ENCODE assay signal across 11 cellular contexts in genomic region chr20:59935457-59936185, GRCh38. TPM values are rescaled to one million over a fixed set of nuclear protein-coding genes. Genes with fewer than 3 reads are reported as not detected.
A peak's percentile ranks its signal among the peaks of the same experiment; 100 is the strongest.
DNase-seq lines count a peak whose midpoint lies in the region; ATAC-seq and TF ChIP-seq lines count a peak whose summit lies in the region.
"Had no signal": no experiment of that assay in that cellular context is flagged by ENCODE, and none has a peak within 500 bp of the region (broad histone marks: within the 10 kb centered on the region; RNA-seq: fewer than 3 reads in every experiment).

No MANE protein-coding gene starts in this region.

- intact Hi-C loops in CD4-positive, alpha-beta T cell (cut with DNase I, micrococcal nuclease) = no loop called here
- intact Hi-C loops in psoas muscle (cut with DNase I) = loop anchor here in 1 of 2 donors (5.0 kb wide), 1 partner anchor 122 kb away; no protein-coding TSS in a partner anchor
- intact Hi-C loops in vagina (cut with DNase I) = no loop called here

- POLR2A ChIA-PET in CD4-positive, alpha-beta T cell (lab: Charles Lee) = no interaction called here
- POLR2A ChIA-PET in HEK293 (lab: Yijun Ruan, JAX) = interaction anchor here (0.9 kb wide), 1 partner anchor 56 kb away, joined by 3 read pairs; no protein-coding TSS in a partner anchor

- peaks cover 48% of the 10 kb centered on the region for H3K4me1 Mint-ChIP-seq in CD4-positive, alpha-beta T cell (ENCODE audit: low read depth)

- H3K27me3 Mint-ChIP-seq in CD4-positive, alpha-beta T cell = no peaks in the 10 kb centered on the region

- TF ChIP-seq POLR2A in vagina (IDR thresholded peaks at IDR 0.05) = no peak

- no peaks in the 10 kb centered on the region for H3K9me3 ChIP-seq in CD4-positive, alpha-beta T cell (ENCODE audit: control insufficient read depth, low read length)
- no peaks in the 10 kb centered on the region for H3K9me3 ChIP-seq in HEK293 (ENCODE audit: control insufficient read depth, insufficient read depth, low read depth, low read length)
- H3K9me3 ChIP-seq in psoas muscle = no peaks in the 10 kb centered on the region
- no peaks in the 10 kb centered on the region for H3K9me3 ChIP-seq in vagina

- TF ChIP-seq CTCF in CD4-positive, alpha-beta T cell (IDR thresholded peaks at IDR 0.05) = no peak
- no peak for TF ChIP-seq CTCF in HEK293 (tag by site-specific recombination; IDR thresholded peaks at IDR 0.05)
- no peak for TF ChIP-seq CTCF in VCaP (conservative IDR thresholded peaks at IDR 0.05)
- no peak for TF ChIP-seq CTCF in psoas muscle (IDR thresholded peaks at IDR 0.05)
- no peak for TF ChIP-seq CTCF in vagina (IDR thresholded peaks at IDR 0.05)

- no peak for DNase-seq in CD4-positive, alpha-beta T cell
- DNase-seq in psoas muscle (no peak), vagina (ENCODE audit: extremely low spot score in 2 of 2) (no peak), AG08396 (ENCODE audit: low spot score) (no peak)
- DNase-seq in activated CD8-positive, alpha-beta memory T cell treated with anti-CD3 and anti-CD28 coated beads for 24 hours = no peak
- DNase-seq: Calu3, DMS 273 treated with DMSO at 0.1 percent for 48 hours had no signal

- no peak for ATAC-seq in CD4-positive, alpha-beta T cell (ENCODE audit: poor library complexity)
- ATAC-seq in psoas muscle = no peak
- ATAC-seq: A549, HCT116 had no signal

- no peaks in the 10 kb centered on the region for H3K9me3 Mint-ChIP-seq in CD4-positive, alpha-beta T cell

- H3K27me3 ChIP-seq in CD4-positive, alpha-beta T cell (ENCODE audit: control insufficient read depth, insufficient read depth, low read length) = no peaks in the 10 kb centered on the region
- H3K27me3 ChIP-seq in psoas muscle (ENCODE audit: insufficient read depth in 3 of 3, low read length in 2 of 3) (no peaks in the 10 kb centered on the region), vagina (no peaks in the 10 kb centered on the region)

- H3K36me3 Mint-ChIP-seq in CD4-positive, alpha-beta T cell (ENCODE audit: low read depth) = peaks cover 10% of the 10 kb centered on the region

- 89 to 92% (median 90%) methylated on average over 8 of the region's 8 CpGs for WGBS in psoas muscle, 3 donors

- H3K36me3 ChIP-seq in HEK293 (ENCODE audit: control insufficient read depth in 2 of 2, insufficient read depth in 1 of 2, low read length in 2 of 2) (no peaks in the 10 kb centered on the region), psoas muscle (ENCODE audit: insufficient read depth in 1 of 2, low read depth in 1 of 2) (no peaks in the 10 kb centered on the region), vagina (no peaks in the 10 kb centered on the region)

- H3K27ac Mint-ChIP-seq in CD4-positive, alpha-beta T cell = no peak overlapping the region

- peak overlapping the region; percentile 62 for H3K4me3 Mint-ChIP-seq in CD4-positive, alpha-beta T cell

- no peak overlapping the region for H3K27ac ChIP-seq in CD4-positive, alpha-beta T cell (ENCODE audit: low read depth, low read length)
- H3K27ac ChIP-seq in HEK293 (ENCODE audit: extremely low read depth, low read depth, low read length) = no peak overlapping the region
- H3K27ac ChIP-seq in VCaP = peak overlapping the region; percentile 98; the same call in 1 of the 2 replicates
- H3K27ac ChIP-seq in psoas muscle = peak overlapping the region; percentile 96
- H3K27ac ChIP-seq in vagina = no peak overlapping the region
- H3K27ac ChIP-seq: A549 had no signal

- H3K4me1 ChIP-seq in HEK293 (ENCODE audit: control insufficient read depth, insufficient read depth, low read length) (peaks cover 11% of the 10 kb centered on the region), psoas muscle (peaks cover 33% of the 10 kb centered on the region), vagina (peaks cover 38% of the 10 kb centered on the region)

- CTCF ChIA-PET in CD4-positive, alpha-beta T cell (lab: Charles Lee) = interaction anchor here (1.6 kb wide), 1 partner anchor 11 kb away, joined by 4 read pairs; no protein-coding TSS in a partner anchor
- CTCF ChIA-PET in HEK293 (lab: Yijun Ruan, JAX) = interaction anchor here (0.6 to 2.6 kb wide), 6 partner anchors 10 to 187 kb away, joined by 3 to 19 read pairs (median 8); no protein-coding TSS in a partner anchor

- H3K4me3 ChIP-seq in HEK293 (ENCODE audit: low read depth, low read length) (no peak overlapping the region), psoas muscle (no peak overlapping the region), vagina (no peak overlapping the region)
- H3K4me3 ChIP-seq: A549 had no signal

TF ChIP-seq in HEK293, 187 proteins besides CTCF, POLR2A, EP300 and RAD21:
- TF ChIP-seq OVOL3 (tag by site-specific recombination; IDR thresholded peaks at IDR 0.05) = no peak
- TF ChIP-seq, protein P1, sequence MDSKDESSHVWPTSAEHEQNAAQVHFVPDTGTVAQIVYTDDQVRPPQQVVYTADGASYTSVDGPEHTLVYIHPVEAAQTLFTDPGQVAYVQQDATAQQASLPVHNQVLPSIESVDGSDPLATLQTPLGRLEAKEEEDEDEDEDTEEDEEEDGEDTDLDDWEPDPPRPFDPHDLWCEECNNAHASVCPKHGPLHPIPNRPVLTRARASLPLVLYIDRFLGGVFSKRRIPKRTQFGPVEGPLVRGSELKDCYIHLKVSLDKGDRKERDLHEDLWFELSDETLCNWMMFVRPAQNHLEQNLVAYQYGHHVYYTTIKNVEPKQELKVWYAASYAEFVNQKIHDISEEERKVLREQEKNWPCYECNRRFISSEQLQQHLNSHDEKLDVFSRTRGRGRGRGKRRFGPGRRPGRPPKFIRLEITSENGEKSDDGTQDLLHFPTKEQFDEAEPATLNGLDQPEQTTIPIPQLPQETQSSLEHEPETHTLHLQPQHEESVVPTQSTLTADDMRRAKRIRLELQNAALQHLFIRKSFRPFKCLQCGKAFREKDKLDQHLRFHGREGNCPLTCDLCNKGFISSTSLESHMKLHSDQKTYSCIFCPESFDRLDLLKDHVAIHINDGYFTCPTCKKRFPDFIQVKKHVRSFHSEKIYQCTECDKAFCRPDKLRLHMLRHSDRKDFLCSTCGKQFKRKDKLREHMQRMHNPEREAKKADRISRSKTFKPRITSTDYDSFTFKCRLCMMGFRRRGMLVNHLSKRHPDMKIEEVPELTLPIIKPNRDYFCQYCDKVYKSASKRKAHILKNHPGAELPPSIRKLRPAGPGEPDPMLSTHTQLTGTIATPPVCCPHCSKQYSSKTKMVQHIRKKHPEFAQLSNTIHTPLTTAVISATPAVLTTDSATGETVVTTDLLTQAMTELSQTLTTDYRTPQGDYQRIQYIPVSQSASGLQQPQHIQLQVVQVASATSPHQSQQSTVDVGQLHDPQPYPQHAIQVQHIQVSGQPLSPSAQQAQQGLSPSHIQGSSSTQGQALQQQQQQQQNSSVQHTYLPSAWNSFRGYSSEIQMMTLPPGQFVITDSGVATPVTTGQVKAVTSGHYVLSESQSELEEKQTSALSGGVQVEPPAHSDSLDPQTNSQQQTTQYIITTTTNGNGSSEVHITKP (tag by site-specific recombination; IDR thresholded peaks at IDR 0.05) = peak; percentile 51

RNA-seq across cellular contexts. Expression of gene SYCP2, which starts 2.2 kb away (rescaled TPM):
- 1 to 10 TPM; 4.4 to 4.6 TPM for total RNA-seq in CD4-positive, alpha-beta T cell
- 1 to 10 TPM in 1 of 4 donors, under 1 TPM in 3; 0.49 to 1.1 (median 0.79) TPM for total RNA-seq in psoas muscle
- under 1 TPM; 0.29 to 0.42 (median 0.30) TPM for polyA plus RNA-seq in psoas muscle
- 3.2 TPM for total RNA-seq in vagina

RNA-seq across cellular contexts. Expression of gene PPP1R3D, which starts 4.5 kb away (rescaled TPM):
- 1 to 10 TPM; 5.1 to 5.4 TPM for total RNA-seq in CD4-positive, alpha-beta T cell
- total RNA-seq in psoas muscle (1 to 10 TPM; 4.6 to 8.8 (median 7.0) TPM), vagina (11.8 TPM)
- 10 to 100 TPM in 1 of 3 donors, 1 to 10 TPM in 2; 2.0 to 14.7 (median 4.3) TPM for polyA plus RNA-seq in psoas muscle

RNA-seq across cellular contexts. Expression of gene FAM217B, which starts 4.6 kb away (rescaled TPM):
- 10 to 100 TPM; 23.1 to 23.7 TPM for total RNA-seq in CD4-positive, alpha-beta T cell
- total RNA-seq in psoas muscle = 10 to 100 TPM in 1 of 4 donors, 1 to 10 TPM in 3; 6.5 to 29.2 (median 6.9) TPM
- polyA plus RNA-seq in psoas muscle = 10 to 100 TPM in 1 of 3 donors, 1 to 10 TPM in 2; 1.9 to 19.8 (median 2.2) TPM
- total RNA-seq in vagina = 12.8 TPM

RNA-seq across cellular contexts. Expression of gene CDH26, which starts 22.6 kb away (rescaled TPM):
- 1 to 10 TPM in 1 of 2 experiments, under 1 TPM in 1; 0.75 to 1.1 TPM for total RNA-seq in CD4-positive, alpha-beta T cell
- total RNA-seq in psoas muscle = under 1 TPM; 0.22 to 0.77 (median 0.35) TPM
- polyA plus RNA-seq in psoas muscle = under 1 TPM; 0.18 to 0.62 (median 0.32) TPM
- total RNA-seq in vagina = 6.6 TPM

Comparison
In these comparisons a context has a peak if more than half of its experiments do, and no peak if none do; other contexts are left out.
1. H3K27ac ChIP-seq: peak in VCaP (single experiment) and psoas muscle (single experiment); none in CD4-positive, alpha-beta T cell (single experiment), HEK293 (single experiment) and vagina (single experiment).